ENCODE assay signal across 8 cellular contexts in the genomic region with DNA sequence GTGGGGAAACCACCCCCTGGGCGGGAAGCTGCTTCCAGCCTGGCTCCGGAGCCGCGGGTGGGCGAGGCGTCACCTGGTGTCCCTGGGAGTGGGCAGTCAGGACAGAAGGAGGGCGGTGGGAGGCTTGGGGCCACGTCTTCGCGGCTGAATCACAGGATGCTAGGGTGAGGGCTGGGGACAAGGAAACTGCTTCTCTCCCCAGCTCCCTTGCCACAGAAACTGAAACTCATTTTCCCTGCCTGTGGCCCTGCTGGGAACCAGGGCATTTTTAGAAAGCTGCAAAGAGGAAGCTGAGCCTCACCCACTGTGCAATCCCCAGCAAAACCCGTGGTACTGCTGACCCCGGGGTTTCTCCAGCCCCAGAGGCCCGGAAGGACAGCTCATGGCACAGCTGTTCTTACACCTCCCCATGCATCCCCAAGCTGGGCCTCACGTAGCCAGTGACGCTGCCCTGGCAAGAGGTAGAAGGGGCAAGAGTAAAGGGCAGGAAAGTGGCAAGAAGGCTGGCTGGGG. TPM values are rescaled to one million over a fixed set of nuclear protein-coding genes. Genes with fewer than 3 reads are reported as not detected.
A peak's percentile ranks its signal among the peaks of the same experiment; 100 is the strongest.
DNase-seq lines count a peak whose midpoint lies in the region; ATAC-seq, FAIRE-seq and TF ChIP-seq lines count a peak whose summit lies in the region.

No MANE protein-coding gene starts in this region.

- no peaks in the 10 kb centered on the region for H3K9me3 ChIP-seq in body of pancreas
- no peaks in the 10 kb centered on the region for H3K9me3 ChIP-seq in kidney (ENCODE audit: control insufficient read depth in 1 of 2, low read length in 2 of 2)

- H3K9ac ChIP-seq in kidney (ENCODE audit: low read length in 2 of 2), result peak overlapping the region; percentile 10 to 34

- FAIRE-seq in kidney (lab: Jason Lieb, UNC), result no peak

- intact Hi-C loops in body of pancreas (cut with DNase I) (no loop called here), kidney (cut with DNase I) (no loop called here)

- TF ChIP-seq POLR2A in Raji (IDR thresholded peaks at IDR 0.05; ENCODE audit: insufficient read depth, low read depth, low read length) (peak; percentile 20; the same call in 1 of the 2 replicates), body of pancreas (IDR thresholded peaks at IDR 0.05) (peak in 2 of 3 donors; percentile 6 to 52)

- H3K4me1 ChIP-seq in body of pancreas (peaks cover 56% of the 10 kb centered on the region), kidney (ENCODE audit: control insufficient read depth in 1 of 2, insufficient read depth in 1 of 2, low read depth in 1 of 2, low read length in 2 of 2) (peaks cover 8 to 24% of the 10 kb centered on the region in 2 donors)

- peak overlapping the region in 2 of 4 donors; percentile 56 to 77 for H3K27ac ChIP-seq in body of pancreas
- H3K27ac ChIP-seq in kidney (ENCODE audit: low read depth in 2 of 2, low read length in 2 of 2), result peak overlapping the region; percentile 51 to 75

- no peak overlapping the region for H3K4me3 ChIP-seq in body of pancreas
- peak overlapping the region in 1 of 2 donors; percentile 25 for H3K4me3 ChIP-seq in kidney (ENCODE audit: low read length in 2 of 2)

- 50 to 51% methylated on average over 12 to 15 of the region's 15 CpGs for WGBS in body of pancreas, 2 donors

- ATAC-seq in HG02852 (IDR thresholded peaks at IDR 0.05; ENCODE audit: unreplicated experiment) (peak; percentile 34), body of pancreas (no peak)

- TF ChIP-seq CTCF in body of pancreas (IDR thresholded peaks at IDR 0.05) (no peak), kidney (IDR thresholded peaks at IDR 0.05; ENCODE audit: borderline replicate concordance, extremely low read depth, insufficient read depth) (no peak)

- H3K36me3 ChIP-seq in body of pancreas (replicated peaks in 1 of 2; ENCODE audit: insufficient read depth in 1 of 2, low read depth in 2 of 2), result no peaks in the 10 kb centered on the region
- H3K36me3 ChIP-seq in kidney (ENCODE audit: control insufficient read depth in 1 of 2, insufficient read depth in 2 of 2, low read length in 2 of 2), result no peaks in the 10 kb centered on the region

- H3K27me3 ChIP-seq in body of pancreas, result no peaks in the 10 kb centered on the region

- DNase-seq in NCI-H1694 treated with DMSO at 0.1 percent for 48 hours (lab: John Stamatoyannopoulos, UW) (peak; percentile 16), NCI-H1694 (lab: John Stamatoyannopoulos, UW) (no peak), body of pancreas (peak in 2 of 4 donors; percentile 33 to 82), kidney (peak; percentile 91), DMS53 (lab: John Stamatoyannopoulos, UW) (no peak)
- peak; percentile 16 to 39 for DNase-seq in stimulated activated CD4-positive, alpha-beta T cell treated with anti-CD3 and anti-CD28 coated beads, Interleukin-2, amount 100 ng/mL, for 48 hours

RNA-seq across cellular contexts. Expression of a gene that starts 8.2 kb away (rescaled TPM):
- total RNA-seq in body of pancreas (10 to 100 TPM; 23.1 to 48.1 TPM), kidney (58.6 TPM)
- 6.8 TPM for polyA plus RNA-seq in kidney (ENCODE audit: insufficient read depth, low read depth, low replicate concordance)

RNA-seq across cellular contexts. Expression of a gene that starts 25.6 kb away (rescaled TPM):
- not detected for total RNA-seq in body of pancreas
- total RNA-seq in kidney, result not detected
- not detected for polyA plus RNA-seq in kidney (ENCODE audit: insufficient read depth, low read depth, low replicate concordance)

RNA-seq across cellular contexts. Expression of a gene that starts 40.1 kb away (rescaled TPM):
- total RNA-seq in body of pancreas (10 to 100 TPM; 17.1 to 30.3 TPM), kidney (21.3 TPM)
- polyA plus RNA-seq in kidney (ENCODE audit: insufficient read depth, low read depth, low replicate concordance), result 5.5 TPM

RNA-seq across cellular contexts. Expression of a gene that starts 44.5 kb away (rescaled TPM):
- total RNA-seq in body of pancreas (10 to 100 TPM in 1 of 2 donors, 1 to 10 TPM in 1; 9.6 to 21.1 TPM), kidney (12.6 TPM)
- 6.7 TPM for polyA plus RNA-seq in kidney (ENCODE audit: insufficient read depth, low read depth, low replicate concordance)

RNA-seq across cellular contexts. Expression of a gene that starts 46.8 kb away (rescaled TPM):
- 1 to 10 TPM in 1 of 2 donors, under 1 TPM in 1; 0.52 to 4.6 TPM for total RNA-seq in body of pancreas
- 2.2 TPM for total RNA-seq in kidney
- not detected for polyA plus RNA-seq in kidney (ENCODE audit: insufficient read depth, low read depth, low replicate concordance)

Comparison
In these comparisons a context has a peak if more than half of its experiments do, and no peak if none do; other contexts are left out.
1. DNase-seq: peak in NCI-H1694 treated with DMSO at 0.1 percent for 48 hours (single experiment), kidney (single experiment) and stimulated activated CD4-positive, alpha-beta T cell treated with anti-CD3 and anti-CD28 coated beads, Interleukin-2, amount 100 ng/mL, for 48 hours (2 of 2); none in NCI-H1694 (single experiment) and DMS53 (single experiment).